22 cellular contexts compared by ENCODE assay signal in genomic region chr14:86505808-86506207, GRCh38.
"Had no signal": no experiment of that assay in that cellular context is flagged by ENCODE, and none has a peak within 500 bp of the region (broad histone marks: within the 10 kb centered on the region; RNA-seq: fewer than 3 reads in every experiment).

No MANE protein-coding gene starts in this region.

- H3K36me3 Mint-ChIP-seq: naive B cell; stimulated activated memory B cell treated with anti-CD40 and anti-IgM and Interleukin-4, amounts not matched to agents 10 μg/mL and 1 μg/mL and 100 μg/mL, for 72 hours had no signal

- H3K36me3 ChIP-seq: left ventricle myocardium inferior, lower lobe of right lung, neutrophil, right lobe of liver, tibial artery, upper lobe of left lung, vagina had no signal

- H3K9me3 ChIP-seq: left ventricle myocardium inferior, lower lobe of right lung, neutrophil, psoas muscle, right lobe of liver, tibial artery, upper lobe of left lung, vagina had no signal

- H3K27ac ChIP-seq: coronary artery, left ventricle myocardium inferior, lower lobe of right lung, neutrophil, psoas muscle, right lobe of liver, tibial artery, upper lobe of left lung, vagina had no signal

- H3K4me1 Mint-ChIP-seq: endodermal cell; stimulated activated memory B cell treated with anti-CD40 and anti-IgM and Interleukin-4, amounts not matched to agents 10 μg/mL and 1 μg/mL and 100 μg/mL, for 72 hours had no signal

- H3K4me3 ChIP-seq: coronary artery, left ventricle myocardium inferior, lower lobe of right lung, psoas muscle, right lobe of liver, tibial artery, upper lobe of left lung, vagina had no signal

- ATAC-seq: left cardiac atrium; lower lobe of right lung; psoas muscle; right lobe of liver; stimulated activated memory B cell treated with anti-CD40 and anti-IgM and Interleukin-4, amounts not matched to agents 10 μg/mL and 1 μg/mL and 100 μg/mL, for 72 hours had no signal

- H3K4me1 ChIP-seq: left ventricle myocardium inferior, lower lobe of right lung, psoas muscle, right lobe of liver, tibial artery, upper lobe of left lung, vagina had no signal

- H3K27me3 Mint-ChIP-seq: naive B cell; stimulated activated memory B cell treated with anti-CD40 and anti-IgM and Interleukin-4, amounts not matched to agents 10 μg/mL and 1 μg/mL and 100 μg/mL, for 72 hours; stimulated activated naive CD8-positive, alpha-beta T cell treated with anti-CD3 and anti-CD28 coated beads, Interleukin-15, Interleukin-2, amounts not matched to agents 100 ng/mL and 50 ng/mL, for 24 hours had no signal

- FAIRE-seq: endothelial cell of umbilical vein, keratinocyte had no signal

- H3K27ac Mint-ChIP-seq: endodermal cell; immature natural killer cell; naive B cell; stimulated activated memory B cell treated with anti-CD40 and anti-IgM and Interleukin-4, amounts not matched to agents 10 μg/mL and 1 μg/mL and 100 μg/mL, for 72 hours; stimulated activated naive CD8-positive, alpha-beta T cell treated with anti-CD3 and anti-CD28 coated beads, Interleukin-15, Interleukin-2, amounts not matched to agents 100 ng/mL and 50 ng/mL, for 24 hours had no signal

- H3K9me3 Mint-ChIP-seq: endodermal cell; immature natural killer cell; naive B cell; nephron; stimulated activated memory B cell treated with anti-CD40 and anti-IgM and Interleukin-4, amounts not matched to agents 10 μg/mL and 1 μg/mL and 100 μg/mL, for 72 hours; stimulated activated naive CD8-positive, alpha-beta T cell treated with anti-CD3 and anti-CD28 coated beads, Interleukin-15, Interleukin-2, amounts not matched to agents 100 ng/mL and 50 ng/mL, for 24 hours had no signal

- H3K4me3 Mint-ChIP-seq: endodermal cell; immature natural killer cell; naive B cell; nephron; stimulated activated memory B cell treated with anti-CD40 and anti-IgM and Interleukin-4, amounts not matched to agents 10 μg/mL and 1 μg/mL and 100 μg/mL, for 72 hours; stimulated activated naive CD8-positive, alpha-beta T cell treated with anti-CD3 and anti-CD28 coated beads, Interleukin-15, Interleukin-2, amounts not matched to agents 100 ng/mL and 50 ng/mL, for 24 hours had no signal

- H3K27me3 ChIP-seq: neutrophil, right lobe of liver, tibial artery, upper lobe of left lung, vagina had no signal

- DNase-seq: effector CD4-positive, alpha-beta T cell; endodermal cell; immature natural killer cell; left cardiac atrium; left ventricle myocardium inferior; lower lobe of right lung; mesendoderm; naive B cell; psoas muscle; retina; right lobe of liver; stimulated activated CD4-positive, alpha-beta T cell treated with anti-CD3 and anti-CD28 coated beads, Interleukin-4, amount 100 ng/mL, for 24 hours; tibial artery; upper lobe of left lung had no signal
